Comparison of ENCODE assay signal across 22 cellular contexts in genomic region chr17:71234349-71234748, GRCh38.
"Had no signal": no experiment of that assay in that cellular context is flagged by ENCODE, and none has a peak within 500 bp of the region (broad histone marks: within the 10 kb centered on the region; RNA-seq: fewer than 3 reads in every experiment).

No MANE protein-coding gene starts in this region.

- H3K27ac ChIP-seq: cardiac muscle cell, Peyer's patch, SJSA1 had no signal

- H3K4me1 ChIP-seq: Peyer's patch, SJSA1 had no signal

- H3K36me3 ChIP-seq: cardiac muscle cell, Peyer's patch, SJSA1 had no signal

- H3K4me3 ChIP-seq: cardiac muscle cell, Peyer's patch, SJSA1 had no signal

- H3K27me3 ChIP-seq: cardiac muscle cell, Peyer's patch, SJSA1 had no signal

- DNase-seq: activated CD4-positive, alpha-beta T cell treated with anti-CD3 and anti-CD28 coated beads for 48 hours; activated CD4-positive, alpha-beta T cell treated with anti-CD3 and anti-CD28 coated beads, Interleukin-2, amount 50 U/mL, for 4 hours; activated CD8-positive, alpha-beta memory T cell treated with anti-CD3 and anti-CD28 coated beads, Interleukin-2, amount 50 U/mL, for 48 hours; activated CD8-positive, alpha-beta T cell treated with anti-CD3 and anti-CD28 coated beads, Interleukin-2, amount 10 ng/mL, durations not matched to agents 7 days and 5 days; activated naive CD8-positive, alpha-beta T cell treated with anti-CD3 and anti-CD28 coated beads, Interleukin-2, amount 50 U/mL, for 24 hours; activated T-cell treated with anti-CD3 and anti-CD28 coated beads, Interleukin-2, amount 50 U/mL, for 1 hour; amniotic stem cell; NCI-H1092; NCI-H1417; NCI-H1930; NCI-H2107; NCI-H2171 treated with DMSO at 0.1 percent for 48 hours; NCI-H345; NCI-H510A; NCI-H526 treated with DMSO at 0.1 percent for 48 hours; Peyer's patch; SHP77; SW 1271 had no signal

- FAIRE-seq: astrocyte, colon had no signal
